9 cellular contexts compared by ENCODE assay signal in the genomic region with DNA sequence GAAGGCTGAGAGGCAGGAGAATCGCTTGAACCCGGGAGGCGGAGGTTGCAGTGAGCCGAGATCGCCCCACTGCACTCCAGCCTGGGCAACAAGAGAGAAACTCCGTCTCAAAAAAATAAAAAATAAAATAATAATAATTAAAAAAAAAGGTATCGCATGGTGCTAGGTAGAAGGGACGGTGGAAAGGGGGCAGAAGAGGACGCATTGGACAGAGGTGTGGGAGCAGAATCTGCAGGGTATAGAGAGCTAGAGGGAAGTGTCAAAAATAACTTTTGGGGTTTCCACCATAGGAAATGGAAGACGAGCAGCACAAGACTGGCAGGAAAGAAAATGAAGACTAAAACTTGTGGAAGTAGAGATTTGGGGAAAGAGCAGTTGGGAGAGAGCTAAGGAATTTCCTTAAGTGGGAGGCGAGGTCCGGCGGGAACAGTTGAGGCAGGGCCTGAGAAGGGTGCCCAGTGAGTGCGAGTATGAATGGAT. TPM values are rescaled to one million over a fixed set of nuclear protein-coding genes. Genes with fewer than 3 reads are reported as not detected.
DNase-seq lines count a peak whose midpoint lies in the region; ATAC-seq, FAIRE-seq and TF ChIP-seq lines count a peak whose summit lies in the region.
"Had no signal": no experiment of that assay in that cellular context is flagged by ENCODE, and none has a peak within 500 bp of the region (broad histone marks: within the 10 kb centered on the region; RNA-seq: fewer than 3 reads in every experiment).

No MANE protein-coding gene starts in this region.

- no peak overlapping the region for H4K91ac ChIP-seq in neuronal stem cell (ENCODE audit: low read depth, low read length, poor library complexity)

- H3K4ac ChIP-seq in neuronal stem cell (ENCODE audit: low read length): no peak overlapping the region

- H3K14ac ChIP-seq in neuronal stem cell (ENCODE audit: low read length): no peak overlapping the region

- H3K79me2 ChIP-seq in endothelial cell of umbilical vein (ENCODE audit: control insufficient read depth, insufficient read depth, low read length): peaks cover 41% of the 10 kb centered on the region

- peak overlapping the region; percentile 79 for H3K9ac ChIP-seq in endothelial cell of umbilical vein (replicated peaks; ENCODE audit: extremely low read depth, insufficient read depth, low read length)
- no peak overlapping the region for H3K9ac ChIP-seq in neuronal stem cell (ENCODE audit: low read depth, low read length, poor library complexity)

- ATAC-seq in Panc1 (peak; percentile 39), HG03571 (IDR thresholded peaks at IDR 0.05; ENCODE audit: unreplicated experiment) (no peak), GM19397 (IDR thresholded peaks at IDR 0.05; ENCODE audit: unreplicated experiment) (no peak)

- H3K79me1 ChIP-seq in neuronal stem cell (ENCODE audit: low read depth, low read length): peaks cover 3% of the 10 kb centered on the region

- no peaks in the 10 kb centered on the region for H3K27me3 ChIP-seq in Panc1 (ENCODE audit: control insufficient read depth, insufficient read depth, low read length)
- H3K27me3 ChIP-seq in endothelial cell of umbilical vein (ENCODE audit: control insufficient read depth in 2 of 2, insufficient read depth in 2 of 2, low read length in 2 of 2): no peaks in the 10 kb centered on the region
- peaks cover 0 to 7% (median 0%) of the 10 kb centered on the region in 3 experiments for H3K27me3 ChIP-seq in neuronal stem cell (ENCODE audit: control insufficient read depth in 3 of 3, insufficient read depth in 3 of 3, low read depth in 1 of 3, low read length in 3 of 3)

- DNase-seq in Panc1 (ENCODE audit: low read depth, low spot score) (no peak), endothelial cell of umbilical vein (ENCODE audit: low read depth, low spot score) (no peak), neuronal stem cell (ENCODE audit: low spot score) (no peak), midbrain (lab: John Stamatoyannopoulos, UW) (no peak), NCI-H2227 treated with DMSO at 0.1 percent for 48 hours (lab: John Stamatoyannopoulos, UW) (no peak)

- dilution Hi-C loops in endothelial cell of umbilical vein (cut with MboI; ENCODE audit: extremely low pct_ligation_motif_present, low sequenced_read_pairs): no loop called here

- WGBS in neuronal stem cell (ENCODE audit: extremely low coverage in 2 of 2, insufficient read length in 2 of 2, insufficient replicate concordance in 1 of 2), 2 donors: no CpG with 5 or more reads among the region's 14 CpGs

- H3K9me3 ChIP-seq in Panc1 (ENCODE audit: control insufficient read depth, insufficient read depth, low read depth, low read length) (no peaks in the 10 kb centered on the region), endothelial cell of umbilical vein (replicated peaks; ENCODE audit: control insufficient read depth, insufficient read depth, low read length) (no peaks in the 10 kb centered on the region), neuronal stem cell (replicated peaks in 1 of 2; ENCODE audit: control insufficient read depth in 2 of 2, insufficient read depth in 1 of 2, low read depth in 1 of 2, low read length in 2 of 2) (no peaks in the 10 kb centered on the region)

- no peak for FAIRE-seq in endothelial cell of umbilical vein (lab: Jason Lieb, UNC)

- no peak overlapping the region for H2BK12ac ChIP-seq in neuronal stem cell (ENCODE audit: low read length)

- no peak overlapping the region for H2BK5ac ChIP-seq in neuronal stem cell (ENCODE audit: low read length)

- intact Hi-C loops in Panc1 (cut with micrococcal nuclease; ENCODE audit: unreplicated experiment): no loop called here
- intact Hi-C loops in endothelial cell of umbilical vein (cut with micrococcal nuclease): loop anchor here (1.0 to 5.0 kb wide), 3 partner anchors 72 to 419 kb away; partner anchors contain the start of genes RPL32 and TSEN2

- H2AFZ ChIP-seq in endothelial cell of umbilical vein (ENCODE audit: low read depth, low read length) (peak overlapping the region; percentile 99), neuronal stem cell (ENCODE audit: low read length) (peak overlapping the region; percentile 96)

- POLR2A ChIA-PET in Panc1 (lab: Charles Lee): no interaction called here
- POLR2A ChIA-PET in endothelial cell of umbilical vein (lab: Charles Lee): no interaction called here

- H3K23ac ChIP-seq in neuronal stem cell (ENCODE audit: low read depth, low read length, poor library complexity): no peak overlapping the region

- no peak overlapping the region for H4K8ac ChIP-seq in neuronal stem cell (ENCODE audit: low read depth, low read length)

- no peak for TF ChIP-seq CTCF in GM12875 (IDR thresholded peaks at IDR 0.05; ENCODE audit: borderline replicate concordance, insufficient read depth, low read depth, low read length)
- no peak for TF ChIP-seq CTCF in Panc1 (IDR thresholded peaks at IDR 0.05)
- TF ChIP-seq CTCF in endothelial cell of umbilical vein (IDR thresholded peaks at IDR 0.05; ENCODE audit: extremely low read depth in 1 of 2, insufficient read depth in 1 of 2, low read depth in 1 of 2, low read length in 2 of 2): no peak

- H3K4me3 ChIP-seq in GM12875 (ENCODE audit: low read depth, low read length) (peak overlapping the region; percentile 94), Panc1 (ENCODE audit: low read depth in 2 of 2, low read length in 2 of 2) (peak overlapping the region; percentile 88 to 89), endothelial cell of umbilical vein (replicated peaks in 1 of 3; ENCODE audit: insufficient read depth in 1 of 3, low read depth in 1 of 3, low read length in 3 of 3) (peak overlapping the region; percentile 69 to 89 (median 80)), neuronal stem cell (ENCODE audit: low read length in 2 of 2) (peak overlapping the region; percentile 87 to 97)

- no TSS peak for BruUV-seq in Panc1 (replicated peaks; lab: Mats Ljungman, UMichigan)
- BruUV-seq in endothelial cell of umbilical vein (replicated peaks; lab: Mats Ljungman, UMichigan): TSS peak; percentile 97

- H3K4me1 ChIP-seq in Panc1 (ENCODE audit: control insufficient read depth, insufficient read depth, low read length) (peaks cover 28% of the 10 kb centered on the region), endothelial cell of umbilical vein (ENCODE audit: control insufficient read depth, extremely low read depth, insufficient read depth, low read length) (peaks cover 21% of the 10 kb centered on the region), neuronal stem cell (ENCODE audit: control insufficient read depth in 2 of 2, insufficient read depth in 1 of 2, low read depth in 1 of 2, low read length in 2 of 2) (peaks cover 2 to 14% of the 10 kb centered on the region in 2 donors)

- H2BK15ac ChIP-seq in neuronal stem cell (ENCODE audit: low read length): no peak overlapping the region

- H3K4me2 ChIP-seq in endothelial cell of umbilical vein (ENCODE audit: insufficient read depth, low read length) (peak overlapping the region; percentile 96), neuronal stem cell (ENCODE audit: insufficient read depth, low read length, poor library complexity, severe bottlenecking) (peak overlapping the region; percentile 90)

- H3K36me3 ChIP-seq in Panc1 (ENCODE audit: control insufficient read depth, insufficient read depth, low read length): peaks cover 3% of the 10 kb centered on the region; the same call in 1 of the 2 replicates
- no peaks in the 10 kb centered on the region for H3K36me3 ChIP-seq in endothelial cell of umbilical vein (ENCODE audit: control insufficient read depth in 2 of 2, extremely low read depth in 1 of 2, insufficient read depth in 2 of 2, low read length in 2 of 2)
- H3K36me3 ChIP-seq in neuronal stem cell (replicated peaks in 1 of 2; ENCODE audit: control insufficient read depth in 2 of 2, insufficient read depth in 2 of 2, low read length in 2 of 2): no peaks in the 10 kb centered on the region

- no peak overlapping the region for H2BK120ac ChIP-seq in neuronal stem cell (ENCODE audit: low read depth, low read length)

- peaks cover 4% of the 10 kb centered on the region for H4K20me1 ChIP-seq in endothelial cell of umbilical vein (replicated peaks; ENCODE audit: control insufficient read depth, extremely low read depth, insufficient read depth, low read length)

- CTCF ChIA-PET in Panc1 (lab: Charles Lee): no interaction called here
- CTCF ChIA-PET in endothelial cell of umbilical vein (lab: Charles Lee): no interaction called here

- no peak for TF ChIP-seq POLR2A in endothelial cell of umbilical vein (IDR thresholded peaks at IDR 0.05; ENCODE audit: low read depth, low read length)

- H3K27ac ChIP-seq in Panc1 (ENCODE audit: low read length) (peak overlapping the region; percentile 81), endothelial cell of umbilical vein (ENCODE audit: insufficient read depth, low read depth, low read length) (peak overlapping the region; percentile 56), neuronal stem cell (replicated peaks; ENCODE audit: low read length) (no peak overlapping the region)

- H3K9me1 ChIP-seq in endothelial cell of umbilical vein (replicated peaks; ENCODE audit: control insufficient read depth, extremely low read depth, insufficient read depth, low read length): peaks cover 3% of the 10 kb centered on the region

- no peak overlapping the region for H2AK5ac ChIP-seq in neuronal stem cell (ENCODE audit: low read depth, low read length)

- in situ Hi-C loops in Panc1 (cut with HindIII; ENCODE audit: low pct_unique_long_range_greater_than_20kb, low sequenced_read_pairs): no loop called here

- peak overlapping the region; percentile 0 for H3K18ac ChIP-seq in neuronal stem cell (ENCODE audit: low read length)

RNA-seq across cellular contexts. Expression of gene MKRN2, which starts 0.6 kb away (rescaled TPM):
- total RNA-seq in Panc1 (2021; ENCODE audit: unreplicated experiment): 19.4 TPM
- polyA plus RNA-seq in Panc1 (2012; ENCODE audit: insufficient read length): 20.6 TPM
- total RNA-seq in endothelial cell of umbilical vein: 26.4 and 27.3 TPM in 2 replicates
- 28.0 and 29.9 TPM in 2 replicates for polyA plus RNA-seq in endothelial cell of umbilical vein
- 35.5 and 37.0 TPM in 2 replicates for polyA plus RNA-seq in endothelial cell of umbilical vein (2011; cell fraction: cytosol; rRNA removed)
- polyA plus RNA-seq in endothelial cell of umbilical vein (2011; cell fraction: nucleus; rRNA removed): 25.4 and 28.4 TPM in 2 replicates
- polyA plus RNA-seq in endothelial cell of umbilical vein (2012): 22.3 and 29.0 TPM in 2 replicates
- polyA minus RNA-seq in endothelial cell of umbilical vein: 37.8 and 45.9 TPM in 2 replicates
- 16.9 TPM for polyA minus RNA-seq in endothelial cell of umbilical vein (2011; cell fraction: cytosol; rRNA and poly(A)+ RNA removed)
- 13.3 and 15.5 TPM in 2 replicates for polyA minus RNA-seq in endothelial cell of umbilical vein (2011; cell fraction: nucleus; rRNA and poly(A)+ RNA removed)
- polyA plus RNA-seq in neuronal stem cell (2013, experiment 1 of 2): 16.8 TPM
- 16.7 TPM for polyA plus RNA-seq in neuronal stem cell (2013, experiment 2 of 2)

RNA-seq across cellular contexts. Expression of gene MKRN2OS, which starts 11.0 kb away (rescaled TPM):
- total RNA-seq in Panc1 (2021; ENCODE audit: unreplicated experiment): not detected
- polyA plus RNA-seq in Panc1 (2012; ENCODE audit: insufficient read length): 0.24 TPM
- total RNA-seq in endothelial cell of umbilical vein: not detected in 2 replicates
- polyA plus RNA-seq in endothelial cell of umbilical vein: not detected in 2 replicates
- not detected in 2 replicates for polyA plus RNA-seq in endothelial cell of umbilical vein (2011; cell fraction: cytosol; rRNA removed)
- not detected in 2 replicates for polyA plus RNA-seq in endothelial cell of umbilical vein (2011; cell fraction: nucleus; rRNA removed)
- polyA plus RNA-seq in endothelial cell of umbilical vein (2012): not detected in 2 replicates
- polyA minus RNA-seq in endothelial cell of umbilical vein: not detected in 2 replicates
- polyA minus RNA-seq in endothelial cell of umbilical vein (2011; cell fraction: cytosol; rRNA and poly(A)+ RNA removed): not detected
- polyA minus RNA-seq in endothelial cell of umbilical vein (2011; cell fraction: nucleus; rRNA and poly(A)+ RNA removed): not detected in 2 replicates
- polyA plus RNA-seq in neuronal stem cell (2013, experiment 1 of 2): not detected
- not detected for polyA plus RNA-seq in neuronal stem cell (2013, experiment 2 of 2)
- total RNA-seq: NCI-H460 had no signal
